ENCODE assay signal across 22 cellular contexts in genomic region chr20:59620860-59621485, GRCh38. TPM values are rescaled to one million over a fixed set of nuclear protein-coding genes. Genes with fewer than 3 reads are reported as not detected.
"Had no signal": no experiment of that assay in that cellular context is flagged by ENCODE, and none has a peak within 500 bp of the region (broad histone marks: within the 10 kb centered on the region; RNA-seq: fewer than 3 reads in every experiment).

No MANE protein-coding gene starts in this region.

- H3K27ac Mint-ChIP-seq: activated B cell treated with CpG ODN at 0.5 μM for 24 hours; activated CD4-positive, alpha-beta memory T cell treated with anti-CD3 and anti-CD28 coated beads, Interleukin-2, amount 10 ng/mL, durations not matched to agents 7 days and 5 days; activated naive CD8-positive, alpha-beta T cell treated with anti-CD3 and anti-CD28 coated beads, Interleukin-2, amount 10 ng/mL, durations not matched to agents 7 days and 5 days; activated T-cell treated with anti-CD3 and anti-CD28 coated beads, Interleukin-2, amount 50 U/mL, for 24 hours; activated T-helper 2 cell treated with anti-CD3 and anti-CD28 coated beads, Interferon-gamma antibody, Interleukin-2, Interleukin-4, amounts not matched to agents 10 μg/mL and 5 μg/mL and 100 μg/mL, durations not matched to agents 14 hours and 24 hours and 36 hours; immature natural killer cell had no signal

- H3K36me3 Mint-ChIP-seq: activated naive CD8-positive, alpha-beta T cell treated with anti-CD3 and anti-CD28 coated beads, Interleukin-2, amount 10 ng/mL, durations not matched to agents 7 days and 5 days; immature natural killer cell had no signal

- H3K9me3 ChIP-seq: esophagus squamous epithelium, heart right ventricle, transverse colon, uterus had no signal

- H3K4me1 ChIP-seq: esophagus squamous epithelium, heart right ventricle, transverse colon, uterus had no signal

- H3K27me3 ChIP-seq: uterus had no signal

- H3K4me1 Mint-ChIP-seq: activated B cell treated with CpG ODN at 0.5 μM for 24 hours; activated CD4-positive, alpha-beta memory T cell treated with anti-CD3 and anti-CD28 coated beads, Interleukin-2, amount 10 ng/mL, durations not matched to agents 7 days and 5 days; activated naive CD8-positive, alpha-beta T cell treated with anti-CD3 and anti-CD28 coated beads, Interleukin-2, amount 10 ng/mL, durations not matched to agents 7 days and 5 days; immature natural killer cell; neural crest cell had no signal

- H3K9me3 Mint-ChIP-seq: activated B cell treated with CpG ODN at 0.5 μM for 24 hours; activated CD4-positive, alpha-beta memory T cell treated with anti-CD3 and anti-CD28 coated beads, Interleukin-2, amount 10 ng/mL, durations not matched to agents 7 days and 5 days; activated naive CD8-positive, alpha-beta T cell treated with anti-CD3 and anti-CD28 coated beads, Interleukin-2, amount 10 ng/mL, durations not matched to agents 7 days and 5 days; activated T-cell treated with anti-CD3 and anti-CD28 coated beads, Interleukin-2, amount 50 U/mL, for 24 hours; activated T-helper 2 cell treated with anti-CD3 and anti-CD28 coated beads, Interferon-gamma antibody, Interleukin-2, Interleukin-4, amounts not matched to agents 10 μg/mL and 5 μg/mL and 100 μg/mL, durations not matched to agents 14 hours and 24 hours and 36 hours; neural crest cell had no signal

- H3K4me3 Mint-ChIP-seq: activated B cell treated with CpG ODN at 0.5 μM for 24 hours; activated CD4-positive, alpha-beta memory T cell treated with anti-CD3 and anti-CD28 coated beads, Interleukin-2, amount 10 ng/mL, durations not matched to agents 7 days and 5 days; activated naive CD8-positive, alpha-beta T cell treated with anti-CD3 and anti-CD28 coated beads, Interleukin-2, amount 10 ng/mL, durations not matched to agents 7 days and 5 days; activated T-cell treated with anti-CD3 and anti-CD28 coated beads, Interleukin-2, amount 50 U/mL, for 24 hours; immature natural killer cell; neural crest cell had no signal

- ATAC-seq: heart right ventricle; left ventricle myocardium superior; stimulated activated naive CD8-positive, alpha-beta T cell treated with anti-CD3 and anti-CD28 coated beads, Interleukin-15, Interleukin-2, amounts not matched to agents 100 U/mL and 50 U/mL, for 24 hours had no signal

- H3K4me3 ChIP-seq: esophagus squamous epithelium, heart right ventricle, transverse colon, uterus had no signal

- DNase-seq: activated B cell treated with CpG ODN at 0.5 μM for 24 hours; activated CD4-positive, alpha-beta memory T cell treated with anti-CD3 and anti-CD28 coated beads, Interleukin-2, amount 10 ng/mL, durations not matched to agents 7 days and 5 days; activated CD4-positive, alpha-beta T cell treated with anti-CD3 and anti-CD28 coated beads for 48 hours; activated naive CD4-positive, alpha-beta T cell treated with Interleukin-2 at 50 U/mL for 16 hours; activated naive CD8-positive, alpha-beta T cell treated with anti-CD3 and anti-CD28 coated beads, Interleukin-2, amount 10 ng/mL, durations not matched to agents 7 days and 5 days; activated T-cell treated with anti-CD3 and anti-CD28 coated beads, Interleukin-2, amount 50 U/mL, for 24 hours; central memory CD4-positive, alpha-beta T cell; cortex of kidney; effector CD4-positive, alpha-beta T cell; esophagus squamous epithelium; heart right ventricle; immature natural killer cell; kidney glomerular epithelial cell; left ventricle myocardium superior; stimulated activated CD4-positive, alpha-beta T cell treated with anti-CD3 and anti-CD28 coated beads, Interleukin-2, amount 100 ng/mL, for 24 hours; stimulated activated naive CD8-positive, alpha-beta T cell treated with anti-CD3 and anti-CD28 coated beads, Interleukin-15, Interleukin-2, amounts not matched to agents 100 U/mL and 50 U/mL, for 24 hours; transverse colon; uterus had no signal

- H3K27ac ChIP-seq: esophagus squamous epithelium, heart right ventricle, transverse colon, uterus had no signal

- H3K36me3 ChIP-seq: esophagus squamous epithelium, heart right ventricle, transverse colon, uterus had no signal

RNA-seq across cellular contexts. Expression of gene PHACTR3, which starts 16.6 kb away (rescaled TPM):
- total RNA-seq: activated B cell treated with CpG ODN at 0.5 μM for 24 hours; activated CD4-positive, alpha-beta memory T cell treated with anti-CD3 and anti-CD28 coated beads, Interleukin-2, amount 10 ng/mL, durations not matched to agents 7 days and 5 days; activated naive CD8-positive, alpha-beta T cell treated with anti-CD3 and anti-CD28 coated beads, Interleukin-2, amount 10 ng/mL, durations not matched to agents 7 days and 5 days; activated T-helper 2 cell treated with anti-CD3 and anti-CD28 coated beads, Interferon-gamma antibody, Interleukin-2, Interleukin-4, amounts not matched to agents 10 μg/mL and 5 μg/mL and 100 μg/mL, durations not matched to agents 14 hours and 24 hours and 36 hours; endothelial cell of umbilical vein; myocyte had no signal
- polyA plus RNA-seq: endothelial cell of umbilical vein, immature natural killer cell had no signal
